Comparison of ENCODE assay signal across 8 cellular contexts in the genomic region with DNA sequence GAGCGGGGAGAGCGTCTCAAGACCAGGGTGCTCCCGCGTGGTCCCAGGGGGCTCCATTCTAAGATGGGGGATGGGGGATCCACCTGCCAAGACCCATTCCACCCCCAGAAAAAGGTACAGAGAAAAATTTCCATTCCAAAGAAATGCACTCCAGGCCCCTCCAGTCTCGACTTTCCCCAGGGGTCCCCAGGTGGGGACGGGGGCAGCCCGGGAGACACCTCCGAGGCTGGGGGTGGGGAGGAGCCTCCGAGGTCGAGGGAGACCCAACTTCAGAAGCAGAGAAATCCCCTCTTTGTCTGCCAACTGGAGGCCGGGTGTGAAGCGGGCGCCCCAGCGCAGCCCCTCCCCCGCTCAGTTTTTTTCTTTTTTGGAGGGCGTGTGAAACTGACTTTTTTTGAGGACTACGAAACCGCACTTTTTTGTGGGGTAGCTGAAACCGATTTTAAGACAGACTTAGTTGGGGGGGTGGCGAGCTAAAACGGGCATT. TPM values are rescaled to one million over a fixed set of nuclear protein-coding genes. Genes with fewer than 3 reads are reported as not detected.
A peak's percentile ranks its signal among the peaks of the same experiment; 100 is the strongest.
DNase-seq lines count a peak whose midpoint lies in the region; ATAC-seq and TF ChIP-seq lines count a peak whose summit lies in the region.

No MANE protein-coding gene starts in this region.

- H3K9me3 ChIP-seq in AG04450 (ENCODE audit: control insufficient read depth, insufficient read depth, low read length), result no peaks in the 10 kb centered on the region; the same call in 1 of the 2 replicates
- H3K9me3 ChIP-seq in ovary, result no peaks in the 10 kb centered on the region

- H3K27me3 ChIP-seq in AG04450 (ENCODE audit: control insufficient read depth, insufficient read depth, low read length), result no peaks in the 10 kb centered on the region
- no peaks in the 10 kb centered on the region for H3K27me3 ChIP-seq in ovary

- WGBS in ovary, 3 donors, result 1 to 2% (median 2%) methylated on average over 21 of the region's 21 CpGs

- DNase-seq in AG04450 (ENCODE audit: low read depth, low spot score), result no peak
- peak; percentile 72 for DNase-seq in HuH-7.5 (ENCODE audit: low spot score)
- peak; percentile 89 for DNase-seq in activated CD8-positive, alpha-beta memory T cell treated with anti-CD3 and anti-CD28 coated beads for 24 hours
- DNase-seq in epithelial cell of proximal tubule (ENCODE audit: low read depth), result no peak
- DNase-seq in ovary, result peak in 3 of 5 donors; percentile 38 to 56 (median 54)
- DNase-seq in cerebellar nuclear complex (lab: John Stamatoyannopoulos, UW), result no peak

- H3K36me3 ChIP-seq in ovary, result no peaks in the 10 kb centered on the region

- POLR2A ChIA-PET in AG04450 (lab: Yijun Ruan, JAX), result interaction anchor here (0.7 to 0.9 kb wide), 2 partner anchors 16 to 58 kb away, joined by 3 to 4 read pairs; no protein-coding TSS in a partner anchor

- no peak for TF ChIP-seq EP300 in ovary (IDR thresholded peaks at IDR 0.05)

- ATAC-seq in GM21576 (IDR thresholded peaks at IDR 0.05; ENCODE audit: unreplicated experiment), result no peak
- no peak for ATAC-seq in GM21786 (IDR thresholded peaks at IDR 0.05; ENCODE audit: unreplicated experiment)

- H3K4me1 ChIP-seq in ovary (ENCODE audit: insufficient read depth), result peaks cover 6% of the 10 kb centered on the region

- CTCF ChIA-PET in AG04450 (lab: Charles Lee), result interaction anchor here (0.6 kb wide), 1 partner anchor 106 kb away, joined by 4 read pairs; no protein-coding TSS in a partner anchor

- intact Hi-C loops in ovary (cut with DNase I), result loop anchor here in 2 of 4 donors (5.0 to 10.0 kb wide), 2 partner anchors 44 to 96 kb away; a partner anchor contains a TSS

- TF ChIP-seq CTCF in AG04450 (IDR thresholded peaks at IDR 0.05; ENCODE audit: low read depth, low read length) (no peak), epithelial cell of proximal tubule (conservative IDR thresholded peaks at IDR 0.05; ENCODE audit: low read depth, low read length) (no peak), ovary (IDR thresholded peaks at IDR 0.05) (no peak)

- H3K27ac ChIP-seq in AG04450 (ENCODE audit: low read depth, low read length), result peak overlapping the region; percentile 21
- no peak overlapping the region for H3K27ac ChIP-seq in ovary

- TF ChIP-seq POLR2A in ovary (IDR thresholded peaks at IDR 0.05), result no peak

- H3K4me3 ChIP-seq in AG04450 (ENCODE audit: low read depth, low read length) (peak overlapping the region; percentile 73), epithelial cell of proximal tubule (ENCODE audit: low read depth, low read length) (peak overlapping the region; percentile 76), ovary (peak overlapping the region; percentile 49)

RNA-seq across cellular contexts. Expression of a gene that starts 1.3 kb away (rescaled TPM):
- polyA plus RNA-seq in AG04450 (2011; rRNA removed), result 47.3 and 51.7 TPM in 2 replicates
- polyA minus RNA-seq in AG04450 (2011; rRNA and poly(A)+ RNA removed), result 26.7 and 35.4 TPM in 2 replicates
- 180 and 197 TPM in 2 replicates for total RNA-seq in epithelial cell of proximal tubule
- total RNA-seq in ovary, result 10 to 100 TPM; 28.0 to 85.3 (median 76.6) TPM
- 10 to 100 TPM; 17.0 to 56.9 TPM for polyA plus RNA-seq in ovary

RNA-seq across cellular contexts. Expression of a gene that starts 45.8 kb away (rescaled TPM):
- polyA plus RNA-seq in AG04450 (2011; rRNA removed) (153 and 166 TPM in 2 replicates), ovary (10 to 100 TPM; 66.9 to 87.9 TPM)
- 25.5 and 26.5 TPM in 2 replicates for polyA minus RNA-seq in AG04450 (2011; rRNA and poly(A)+ RNA removed)
- total RNA-seq in epithelial cell of proximal tubule (91.4 and 114 TPM in 2 replicates), ovary (100 to 1,000 TPM in 3 of 7 donors, 10 to 100 TPM in 4; 39.5 to 132 (median 98.2) TPM)

RNA-seq across cellular contexts. Expression of a gene that starts 58.4 kb away (rescaled TPM):
- polyA plus RNA-seq in AG04450 (2011; rRNA removed) (21.9 and 35.4 TPM in 2 replicates), ovary (10 to 100 TPM in 1 of 2 donors, 1 to 10 TPM in 1; 2.1 to 74.3 TPM)
- 17.3 and 21.2 TPM in 2 replicates for polyA minus RNA-seq in AG04450 (2011; rRNA and poly(A)+ RNA removed)
- total RNA-seq in epithelial cell of proximal tubule (115 and 149 TPM in 2 replicates), ovary (10 to 100 TPM; 53.3 to 94.7 (median 74.4) TPM)

Comparison
In these comparisons a context has a peak if more than half of its experiments do, and no peak if none do; other contexts are left out.
1. DNase-seq: peak in HuH-7.5 (single experiment), activated CD8-positive, alpha-beta memory T cell treated with anti-CD3 and anti-CD28 coated beads for 24 hours (single experiment) and ovary (3 of 5); none in AG04450 (single experiment), epithelial cell of proximal tubule (single experiment) and cerebellar nuclear complex (0 of 2).
2. Peak in every context shown above with its lines, with median percentiles within 50 percentile points of each other: H3K4me3 ChIP-seq.